Comparison of ENCODE assay signal across 19 cellular contexts in the genomic region with DNA sequence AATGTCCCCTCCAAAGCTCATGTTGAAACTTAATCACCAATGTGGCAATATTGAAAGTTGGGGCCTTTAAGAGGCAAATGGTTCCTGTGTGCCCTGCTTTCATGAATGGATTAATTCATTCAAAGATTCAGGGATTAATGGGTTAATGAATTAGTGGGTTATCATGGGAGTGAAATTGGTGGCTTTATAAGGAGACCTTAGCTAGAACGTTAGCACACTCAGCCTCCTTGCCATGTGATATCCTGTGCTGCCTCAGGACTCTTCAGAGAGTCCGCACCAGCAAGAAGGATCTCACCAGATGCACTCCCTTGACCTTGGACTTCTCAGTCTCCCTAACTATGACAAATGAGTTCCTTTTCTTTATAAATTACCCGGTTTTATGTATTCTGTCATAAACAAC. TPM values are rescaled to one million over a fixed set of nuclear protein-coding genes. Genes with fewer than 3 reads are reported as not detected.
DNase-seq lines count a peak whose midpoint lies in the region; ATAC-seq, FAIRE-seq and TF ChIP-seq lines count a peak whose summit lies in the region.
"Had no signal": no experiment of that assay in that cellular context is flagged by ENCODE, and none has a peak within 500 bp of the region (broad histone marks: within the 10 kb centered on the region; RNA-seq: fewer than 3 reads in every experiment).

No MANE protein-coding gene starts in this region.

- intact Hi-C loops in OCI-LY7 (cut with micrococcal nuclease; ENCODE audit: unreplicated experiment) (loop anchor here (5.0 kb wide), 2 partner anchors 178 to 277 kb away; no protein-coding TSS in a partner anchor), K562 (cut with micrococcal nuclease) (no loop called here), HepG2 (cut with micrococcal nuclease; ENCODE audit: unreplicated experiment) (loop anchor here (5.0 to 10.0 kb wide), 3 partner anchors 185 to 273 kb away; partner anchors contain the start of gene RFC1)

- TF ChIP-seq RAD21 in K562 (CRISPR knock-in tag; conservative IDR thresholded peaks at IDR 0.05 in 1 of 2, IDR thresholded peaks at IDR 0.05 in 1 of 2) (no peak), HepG2 (CRISPR knock-in tag; IDR thresholded peaks at IDR 0.05) (no peak)

- FAIRE-seq in K562 (lab: Jason Lieb, UNC) (no peak), HepG2 (lab: Jason Lieb, UNC) (no peak)
- FAIRE-seq: A204.1, G401.6, GM12892 had no signal

- no peaks in the 10 kb centered on the region for H3K9me2 ChIP-seq in Loucy (replicated peaks; ENCODE audit: low read depth, low read length)
- no peaks in the 10 kb centered on the region for H3K9me2 ChIP-seq in OCI-LY7 (ENCODE audit: insufficient read depth, low read length)

- H4K20me1 ChIP-seq in Loucy (ENCODE audit: insufficient read depth, low read length, poor library complexity, severe bottlenecking) (no peaks in the 10 kb centered on the region), OCI-LY7 (ENCODE audit: insufficient read depth, low read length) (no peaks in the 10 kb centered on the region), K562 (replicated peaks; ENCODE audit: control insufficient read depth, insufficient read depth, low read length) (no peaks in the 10 kb centered on the region), HepG2 (ENCODE audit: insufficient read depth, low read length) (no peaks in the 10 kb centered on the region), smooth muscle cell (ENCODE audit: low read depth) (no peaks in the 10 kb centered on the region)
- H4K20me1 ChIP-seq: BLaER1 had no signal

- no peak for TF ChIP-seq EP300 in K562 (IDR thresholded peaks at IDR 0.05; ENCODE audit: low read length)
- no peak for TF ChIP-seq EP300 in HepG2 (IDR thresholded peaks at IDR 0.05; ENCODE audit: low read depth in 2 of 2, low read length in 2 of 2)
- no peak for TF ChIP-seq EP300 in HepG2 (CRISPR knock-in tag; IDR thresholded peaks at IDR 0.05; ENCODE audit: borderline replicate concordance)

- H3K9me3 ChIP-seq in Loucy (ENCODE audit: insufficient read depth, low read depth, low read length), result no peaks in the 10 kb centered on the region
- H3K9me3 ChIP-seq in OCI-LY7 (ENCODE audit: low read length), result no peaks in the 10 kb centered on the region
- H3K9me3 ChIP-seq in K562 (replicated peaks; ENCODE audit: control insufficient read depth, insufficient read depth, low read depth, low read length), result no peaks in the 10 kb centered on the region
- no peaks in the 10 kb centered on the region for H3K9me3 ChIP-seq in HepG2 (ENCODE audit: low read length)
- H3K9me3 ChIP-seq in smooth muscle cell (replicated peaks; ENCODE audit: low read depth), result no peaks in the 10 kb centered on the region
- H3K9me3 ChIP-seq: BLaER1, Caco-2 had no signal

- CTCF ChIA-PET in OCI-LY7 (lab: Charles Lee; ENCODE audit: unreplicated experiment), result no interaction called here
- CTCF ChIA-PET in K562 (lab: Yijun Ruan, JAX; ENCODE audit: low intra/inter-chr PET ratio), result no interaction called here
- CTCF ChIA-PET in HepG2 (lab: Yijun Ruan, JAX; ENCODE audit: low intra/inter-chr PET ratio, low total read pairs), result no interaction called here

- H3K4me1 ChIP-seq in Loucy (ENCODE audit: insufficient read depth, low read length, poor library complexity, severe bottlenecking), result no peaks in the 10 kb centered on the region
- H3K4me1 ChIP-seq in OCI-LY7 (ENCODE audit: insufficient read depth, low read length, poor library complexity, severe bottlenecking), result peaks cover 17% of the 10 kb centered on the region
- peaks cover 3 to 4% of the 10 kb centered on the region in 2 experiments; a peak in 2 of 5 replicates for H3K4me1 ChIP-seq in K562 (replicated peaks in 1 of 2; ENCODE audit: control insufficient read depth in 2 of 2, insufficient read depth in 2 of 2, low read length in 2 of 2)
- peaks cover 20% of the 10 kb centered on the region for H3K4me1 ChIP-seq in HepG2 (ENCODE audit: insufficient read depth, low read length)
- H3K4me1 ChIP-seq in smooth muscle cell (ENCODE audit: low read depth), result peaks cover 12% of the 10 kb centered on the region

- no peak overlapping the region for H3K4me3 ChIP-seq in Loucy (ENCODE audit: low read length, poor library complexity, severe bottlenecking)
- H3K4me3 ChIP-seq in OCI-LY7 (ENCODE audit: low read depth, low read length, poor library complexity, severe bottlenecking), result no peak overlapping the region
- no peak overlapping the region for H3K4me3 ChIP-seq in K562
- no peak overlapping the region for H3K4me3 ChIP-seq in HepG2 (replicated peaks in 1 of 3; ENCODE audit: insufficient read depth in 1 of 3, low read depth in 2 of 3, low read length in 3 of 3)
- no peak overlapping the region for H3K4me3 ChIP-seq in smooth muscle cell
- H3K4me3 ChIP-seq: BLaER1, GM23338 had no signal

- H3K79me2 ChIP-seq in Loucy (ENCODE audit: insufficient read depth, low read length) (no peaks in the 10 kb centered on the region), OCI-LY7 (ENCODE audit: insufficient read depth, low read depth, low read length) (no peaks in the 10 kb centered on the region; the same call in 1 of the 2 replicates), K562 (ENCODE audit: control insufficient read depth, insufficient read depth, low read length) (no peaks in the 10 kb centered on the region), HepG2 (ENCODE audit: insufficient read depth, low read length) (no peaks in the 10 kb centered on the region), smooth muscle cell (ENCODE audit: low read depth) (no peaks in the 10 kb centered on the region)

- TF ChIP-seq CTCF in Loucy (conservative IDR thresholded peaks at IDR 0.05; ENCODE audit: low read length) (no peak), OCI-LY7 (conservative IDR thresholded peaks at IDR 0.05; ENCODE audit: low read length) (no peak), K562 (IDR thresholded peaks at IDR 0.05 in 2 of 3, conservative IDR thresholded peaks at IDR 0.05 in 1 of 3; ENCODE audit: insufficient read depth in 2 of 3, low read depth in 1 of 3, low read length in 3 of 3) (no peak), GM20000 (IDR thresholded peaks at IDR 0.05; ENCODE audit: extremely low read depth, missing control alignments) (no peak), HepG2 (CRISPR knock-in tag; IDR thresholded peaks at IDR 0.05) (no peak), smooth muscle cell (IDR thresholded peaks at IDR 0.05; ENCODE audit: borderline replicate concordance, insufficient read depth, poor library complexity, severe bottlenecking) (no peak)

- no peak for DNase-seq in OCI-LY7 (ENCODE audit: low spot score)
- DNase-seq in K562 (ENCODE audit: extremely low read depth in 1 of 4, low spot score in 3 of 4), result no peak
- DNase-seq in GM20000 (ENCODE audit: low spot score), result no peak
- DNase-seq in HepG2 (ENCODE audit: low spot score), result no peak
- DNase-seq in smooth muscle cell (lab: John Stamatoyannopoulos, UW; ENCODE audit: unreplicated experiment), result no peak
- DNase-seq: Caco-2; CD4-positive, CD25-positive, alpha-beta regulatory T cell; CD8-positive, alpha-beta T cell; DMS153; DND-41; H9 had no signal

- peaks cover 9% of the 10 kb centered on the region for H3K27me3 ChIP-seq in Loucy (ENCODE audit: insufficient read depth, low read length, poor library complexity, severe bottlenecking)
- 0 out of 5 replicates have a peak, but pooled peaks cover 0 to 3% of the 10 kb centered on the region in 2 experiments for H3K27me3 ChIP-seq in K562 (ENCODE audit: control insufficient read depth in 2 of 2, insufficient read depth in 2 of 2, low read length in 2 of 2)
- H3K27me3 ChIP-seq in HepG2 (ENCODE audit: control insufficient read depth in 1 of 2, insufficient read depth in 2 of 2, low read length in 2 of 2), result no peaks in the 10 kb centered on the region
- H3K27me3 ChIP-seq in smooth muscle cell (ENCODE audit: low read depth), result peaks cover 11% of the 10 kb centered on the region

- H3K36me3 ChIP-seq in Loucy (ENCODE audit: insufficient read depth, low read length) (no peaks in the 10 kb centered on the region), OCI-LY7 (ENCODE audit: insufficient read depth, low read length) (no peaks in the 10 kb centered on the region), K562 (ENCODE audit: control insufficient read depth, insufficient read depth, low read length) (no peaks in the 10 kb centered on the region), HepG2 (replicated peaks in 1 of 2; ENCODE audit: control insufficient read depth in 1 of 2, insufficient read depth in 2 of 2, low read length in 2 of 2) (no peaks in the 10 kb centered on the region), smooth muscle cell (ENCODE audit: low read depth) (no peaks in the 10 kb centered on the region)
- H3K36me3 ChIP-seq: BLaER1 had no signal

- POLR2A ChIA-PET in OCI-LY7 (lab: Charles Lee), result interaction anchor here (0.6 to 7.0 kb wide), 3 partner anchors 10 to 187 kb away, joined by 4 to 69 read pairs (median 11); no protein-coding TSS in a partner anchor
- POLR2A ChIA-PET in K562 (lab: Yijun Ruan, JAX), result no interaction called here
- POLR2A ChIA-PET in HepG2 (lab: Yijun Ruan, JAX), result no interaction called here

- H3K4me2 ChIP-seq in Loucy (ENCODE audit: low read depth, low read length, poor library complexity, severe bottlenecking) (no peak overlapping the region), OCI-LY7 (ENCODE audit: low read length) (no peak overlapping the region), K562 (ENCODE audit: insufficient read depth, low read length) (no peak overlapping the region), HepG2 (ENCODE audit: low read depth, low read length) (no peak overlapping the region), smooth muscle cell (no peak overlapping the region)
- H3K4me2 ChIP-seq: BLaER1, GM23338 had no signal

- H3F3A ChIP-seq in Loucy (ENCODE audit: low read depth), result no peaks in the 10 kb centered on the region
- no peaks in the 10 kb centered on the region for H3F3A ChIP-seq in smooth muscle cell (ENCODE audit: low read depth)

- H2AFZ ChIP-seq in Loucy (ENCODE audit: low read length) (0 out of 2 replicates have a peak overlapping the region, but pooled peaks have one; percentile 7), OCI-LY7 (ENCODE audit: low read length) (peak overlapping the region; percentile 60), K562 (ENCODE audit: low read depth, low read length) (peak overlapping the region; percentile 33; the same call in 1 of the 2 replicates), HepG2 (ENCODE audit: low read length) (no peak overlapping the region), smooth muscle cell (ENCODE audit: low read depth) (no peak overlapping the region)
- H2AFZ ChIP-seq: GM23338 had no signal

- H3K27ac ChIP-seq in OCI-LY7 (ENCODE audit: low read depth, low read length, poor library complexity, severe bottlenecking) (no peak overlapping the region), K562 (ENCODE audit: extremely low read depth, low read depth, low read length) (no peak overlapping the region), HepG2 (ENCODE audit: extremely low read length, insufficient read depth, low read length) (no peak overlapping the region), smooth muscle cell (ENCODE audit: low read depth) (no peak overlapping the region)
- H3K27ac ChIP-seq: BLaER1, C4-2B had no signal

- BruUV-seq in OCI-LY7 (replicated peaks; lab: Mats Ljungman, UMichigan) (no TSS peak), K562 (replicated peaks; lab: Mats Ljungman, UMichigan) (no TSS peak), HepG2 (replicated peaks; lab: Mats Ljungman, UMichigan) (no TSS peak)

- no peak for TF ChIP-seq POLR2A in K562 (conservative IDR thresholded peaks at IDR 0.05)
- no peak for TF ChIP-seq POLR2A in HepG2 (IDR thresholded peaks at IDR 0.05; ENCODE audit: insufficient read depth in 1 of 2, low read depth in 2 of 2, low read length in 2 of 2)

- ATAC-seq in K562, result no peak
- no peak for ATAC-seq in HepG2
- ATAC-seq: CD8-positive, alpha-beta T cell; GM23338; HCT116 had no signal

- H3K9ac ChIP-seq in Loucy (ENCODE audit: low read depth, low read length, poor library complexity, severe bottlenecking) (no peak overlapping the region), K562 (ENCODE audit: insufficient read depth in 1 of 2, low read depth in 2 of 2, low read length in 2 of 2) (no peak overlapping the region), HepG2 (ENCODE audit: insufficient read depth, low read depth, low read length) (no peak overlapping the region), smooth muscle cell (ENCODE audit: low read depth) (no peak overlapping the region)
- H3K9ac ChIP-seq: BLaER1 had no signal

- in situ Hi-C loops in K562 (cut with MboI), result no loop called here
- in situ Hi-C loops in HepG2 (cut with HindIII; ENCODE audit: extremely low pct_ligation_motif_present, low pct_unique_long_range_greater_than_20kb), result no loop called here

- no peaks in the 10 kb centered on the region for H3K9me1 ChIP-seq in K562 (ENCODE audit: control insufficient read depth, insufficient read depth, low read length)

- 47% methylated on average over 3 of the region's 3 CpGs for WGBS in K562 (ENCODE audit: insufficient coverage, low coverage, missing lambda C conversion rate)
- 49% methylated on average over 3 of the region's 3 CpGs for WGBS in HepG2 (ENCODE audit: low lambda C conversion rate)
- 81% methylated on average over 3 of the region's 3 CpGs for WGBS in smooth muscle cell (ENCODE audit: low lambda C conversion rate)

RNA-seq across cellular contexts. Expression of gene WDR19, which starts 2.6 kb away (rescaled TPM):
- total RNA-seq in OCI-LY7 (2014; rRNA removed; shearing (Covaris generic)), result 40.5 and 41.2 TPM in 2 replicates
- total RNA-seq in OCI-LY7 (2022), result 47.5 and 51.0 TPM in 2 replicates
- total RNA-seq in K562 (2011; cell fraction: chromatin; rRNA removed; ENCODE audit: low replicate concordance), result 25.4 and 80.3 TPM in 2 replicates
- total RNA-seq in K562 (2011; cell fraction: nucleolus; rRNA removed), result 11.8 and 15.9 TPM in 2 replicates
- 21.7 and 40.2 TPM in 2 replicates for total RNA-seq in K562 (2011; cell fraction: nucleoplasm; rRNA removed)
- 6.4 and 10.0 TPM in 2 replicates for total RNA-seq in K562 (2014; rRNA removed)
- total RNA-seq in K562 (2014; rRNA removed; fragmentation: Illumina TruSeq; extraction: Trizol), result 11.2 and 12.9 TPM in 2 replicates
- total RNA-seq in K562 (2015; rRNA removed; fragmentation: Illumina TruSeq; extraction: Trizol), result 9.1 and 9.2 TPM in 2 replicates
- total RNA-seq in K562 (2021), result 9.5 and 10.6 TPM in 2 replicates
- polyA plus RNA-seq in K562 (2011; rRNA removed), result 32.6 and 37.6 TPM in 2 replicates
- 6.2 and 10.9 TPM in 2 replicates for polyA plus RNA-seq in K562 (2011; cell fraction: cytosol; rRNA removed)
- 86.4 and 99.8 TPM in 2 replicates for polyA plus RNA-seq in K562 (2011; cell fraction: nucleus; rRNA removed)
- polyA plus RNA-seq in K562 (2012), result 12.4 and 13.1 TPM in 2 replicates
- polyA plus RNA-seq in K562 (2014; fragmentation: Illumina TruSeq; extraction: Trizol), result 11.9 and 12.2 TPM in 2 replicates
- 10 to 100 TPM in 1 of 2 experiments, 1 to 10 TPM in 1; 6.8 to 11.3 TPM for polyA plus RNA-seq in K562 (2014; fragmentation: Nextera tagmentation; extraction: Ambion mirVana)
- polyA plus RNA-seq in K562 (2014; rRNA removed), result 13.3 and 13.4 TPM in 2 replicates
- polyA minus RNA-seq in K562 (2011; rRNA and poly(A)+ RNA removed), result 33.5 and 37.0 TPM in 2 replicates
- polyA minus RNA-seq in K562 (2011; cell fraction: cytosol; rRNA and poly(A)+ RNA removed), result 5.3 and 7.7 TPM in 2 replicates
- polyA minus RNA-seq in K562 (2011; cell fraction: nucleus; rRNA and poly(A)+ RNA removed), result 27.7 and 42.3 TPM in 2 replicates
- 20.3 and 22.9 TPM in 2 replicates for total RNA-seq in HepG2 (2016; rRNA removed; fragmentation: Illumina TruSeq; extraction: Trizol)
- total RNA-seq in HepG2 (2016; cell fraction: cytosol; rRNA removed; fragmentation: Illumina TruSeq; extraction: Trizol; ENCODE audit: low read depth), result 7.2 and 7.6 TPM in 2 replicates
- 19.2 and 23.5 TPM in 2 replicates for total RNA-seq in HepG2 (2016; cell fraction: insoluble cytoplasmic fraction; rRNA removed; fragmentation: Illumina TruSeq; extraction: Trizol)
- 6.2 and 8.6 TPM in 2 replicates for total RNA-seq in HepG2 (2016; cell fraction: membrane; rRNA removed; fragmentation: Illumina TruSeq; extraction: Trizol)
- 39.7 and 47.7 TPM in 2 replicates for total RNA-seq in HepG2 (2016; cell fraction: nucleus; rRNA removed; fragmentation: Illumina TruSeq; extraction: Trizol)
- polyA plus RNA-seq in HepG2 (2011; rRNA removed), result 31.1 and 34.1 TPM in 2 replicates
- polyA plus RNA-seq in HepG2 (2011; cell fraction: cytosol; rRNA removed), result 8.0 and 9.0 TPM in 2 replicates
- polyA plus RNA-seq in HepG2 (2011; cell fraction: nucleus; rRNA removed), result 80.8 and 82.2 TPM in 2 replicates
- polyA plus RNA-seq in HepG2 (2012), result 14.4 and 19.5 TPM in 2 replicates
- 1.2 and 1.4 TPM in 2 replicates for polyA plus RNA-seq in HepG2 (2016; cell fraction: cytosol; fragmentation: Illumina TruSeq; extraction: Trizol; ENCODE audit: low read depth)
- 12.9 and 13.5 TPM in 2 replicates for polyA plus RNA-seq in HepG2 (2016; cell fraction: insoluble cytoplasmic fraction; fragmentation: Illumina TruSeq; extraction: Trizol; ENCODE audit: low read depth)
- 1.5 and 2.4 TPM in 2 replicates for polyA plus RNA-seq in HepG2 (2016; cell fraction: membrane; fragmentation: Illumina TruSeq; extraction: Trizol; ENCODE audit: low read depth)
- polyA plus RNA-seq in HepG2 (2016; cell fraction: nucleus; fragmentation: Illumina TruSeq; extraction: Trizol; ENCODE audit: insufficient read depth, low read depth), result 60.1 and 62.0 TPM in 2 replicates
- 9.9 and 14.4 TPM in 2 replicates for polyA minus RNA-seq in HepG2 (2011; rRNA and poly(A)+ RNA removed; ENCODE audit: low replicate concordance)
- 7.3 and 9.8 TPM in 2 replicates for polyA minus RNA-seq in HepG2 (2011; cell fraction: cytosol; rRNA and poly(A)+ RNA removed)
- polyA minus RNA-seq in HepG2 (2011; cell fraction: nucleus; rRNA and poly(A)+ RNA removed), result 70.9 and 71.6 TPM in 2 replicates
- 33.5 and 38.5 TPM in 2 replicates for total RNA-seq in smooth muscle cell
- polyA plus RNA-seq in smooth muscle cell, result 13.5 and 14.0 TPM in 2 replicates

Comparison
In these comparisons a context has a peak if more than half of its experiments do, and no peak if none do; other contexts are left out.
1. H2AFZ ChIP-seq: peak in Loucy (single experiment), OCI-LY7 (single experiment) and K562 (single experiment); none in HepG2 (single experiment) and smooth muscle cell (single experiment).